17 cellular contexts compared by ENCODE assay signal in the genomic region with DNA sequence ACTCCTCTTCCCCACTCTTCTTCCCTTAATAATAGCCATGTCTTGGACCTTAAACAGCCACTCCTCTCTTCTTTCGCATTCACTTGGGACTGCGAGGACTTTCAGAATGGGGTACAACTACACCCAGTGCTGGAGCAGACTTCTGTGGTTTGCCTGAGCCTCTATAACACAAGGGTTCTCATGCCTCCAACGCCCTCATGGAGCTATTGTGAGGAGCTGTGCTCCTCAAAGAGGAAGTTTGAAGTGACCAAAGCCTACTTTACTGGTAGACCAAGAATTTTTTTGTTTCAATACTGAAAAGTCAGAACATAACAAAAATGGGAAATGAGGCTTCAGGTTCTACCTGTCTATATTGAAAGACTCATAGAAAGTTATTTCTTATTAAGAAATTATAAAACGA.
A peak's percentile ranks its signal among the peaks of the same experiment; 100 is the strongest.
DNase-seq lines count a peak whose midpoint lies in the region; ATAC-seq and TF ChIP-seq lines count a peak whose summit lies in the region.
"Had no signal": no experiment of that assay in that cellular context is flagged by ENCODE, and none has a peak within 500 bp of the region (broad histone marks: within the 10 kb centered on the region; RNA-seq: fewer than 3 reads in every experiment).

No MANE protein-coding gene starts in this region.

- H3K36me3 Mint-ChIP-seq in stimulated activated naive B cell treated with anti-CD40 and anti-IgM and Interleukin-4, amounts not matched to agents 10 μg/mL and 1 μg/mL and 100 μg/mL, for 72 hours: no peaks in the 10 kb centered on the region
- H3K36me3 Mint-ChIP-seq: CD8-positive, alpha-beta T cell had no signal

- peaks cover 20 to 28% of the 10 kb centered on the region in 2 donors for H3K27me3 Mint-ChIP-seq in stimulated activated naive B cell treated with anti-CD40 and anti-IgM and Interleukin-4, amounts not matched to agents 10 μg/mL and 1 μg/mL and 100 μg/mL, for 72 hours

- H3K27ac Mint-ChIP-seq in stimulated activated naive B cell treated with anti-CD40 and anti-IgM and Interleukin-4, amounts not matched to agents 10 μg/mL and 1 μg/mL and 100 μg/mL, for 72 hours: no peak overlapping the region
- H3K27ac Mint-ChIP-seq: CD8-positive, alpha-beta T cell; HFFc6 had no signal

- DNase-seq in KBM-7 (peak; percentile 20), MV-4-11 (lab: John Stamatoyannopoulos, UW) (peak; percentile 84), UCSD-AML1 (lab: John Stamatoyannopoulos, UW; ENCODE audit: unreplicated experiment) (peak; percentile 18), erythroblast (lab: John Stamatoyannopoulos, UW) (no peak), NCI-H1930 (lab: John Stamatoyannopoulos, UW) (no peak)
- DNase-seq in stimulated activated naive B cell treated with anti-CD40 and anti-IgM and Interleukin-4, amounts not matched to agents 10 μg/mL and 1 μg/mL and 100 μg/mL, for 72 hours: no peak
- no peak for DNase-seq in activated CD4-positive, alpha-beta T cell treated with anti-CD3 and anti-CD28 coated beads, Interleukin-2, amount 50 U/mL, for 4 hours
- DNase-seq: BE2C; Caco-2; CD8-positive, alpha-beta T cell; DMS53; GF-D8; HCEC 1CT; HFFc6 had no signal

- in situ Hi-C loops in KBM-7 (cut with MboI; ENCODE audit: low pct_unique_long_range_greater_than_20kb, low sequenced_read_pairs): no loop called here

- ATAC-seq in stimulated activated naive B cell treated with anti-CD40 and anti-IgM and Interleukin-4, amounts not matched to agents 10 μg/mL and 1 μg/mL and 100 μg/mL, for 72 hours (replicated peaks): peak; percentile 51 to 53
- ATAC-seq in HG03025 (IDR thresholded peaks at IDR 0.05; ENCODE audit: low FRiP score, unreplicated experiment): no peak
- ATAC-seq: A549; CD8-positive, alpha-beta T cell; HepG2 had no signal

- H3K9me3 Mint-ChIP-seq in stimulated activated naive B cell treated with anti-CD40 and anti-IgM and Interleukin-4, amounts not matched to agents 10 μg/mL and 1 μg/mL and 100 μg/mL, for 72 hours: peaks cover 4 to 6% of the 10 kb centered on the region in 2 donors
- H3K9me3 Mint-ChIP-seq: CD8-positive, alpha-beta T cell had no signal

- TF ChIP-seq POLR2A in erythroblast (IDR thresholded peaks at IDR 0.05; ENCODE audit: low read length): no peak

- peaks cover 0 to 38% of the 10 kb centered on the region in 2 donors for H3K4me1 Mint-ChIP-seq in stimulated activated naive B cell treated with anti-CD40 and anti-IgM and Interleukin-4, amounts not matched to agents 10 μg/mL and 1 μg/mL and 100 μg/mL, for 72 hours

- no peak overlapping the region for H3K4me3 Mint-ChIP-seq in stimulated activated naive B cell treated with anti-CD40 and anti-IgM and Interleukin-4, amounts not matched to agents 10 μg/mL and 1 μg/mL and 100 μg/mL, for 72 hours
- H3K4me3 Mint-ChIP-seq: CD8-positive, alpha-beta T cell; HFFc6 had no signal

Comparison
In these comparisons a context has a peak if more than half of its experiments do, and no peak if none do; other contexts are left out.
1. DNase-seq: peak in KBM-7 (single experiment), MV-4-11 (single experiment) and UCSD-AML1 (single experiment); none in stimulated activated naive B cell treated with anti-CD40 and anti-IgM and Interleukin-4, amounts not matched to agents 10 μg/mL and 1 μg/mL and 100 μg/mL, for 72 hours (single experiment), activated CD4-positive, alpha-beta T cell treated with anti-CD3 and anti-CD28 coated beads, Interleukin-2, amount 50 U/mL, for 4 hours (0 of 2), erythroblast (0 of 2) and NCI-H1930 (0 of 2).